29 cellular contexts compared by ENCODE assay signal in the genomic region with DNA sequence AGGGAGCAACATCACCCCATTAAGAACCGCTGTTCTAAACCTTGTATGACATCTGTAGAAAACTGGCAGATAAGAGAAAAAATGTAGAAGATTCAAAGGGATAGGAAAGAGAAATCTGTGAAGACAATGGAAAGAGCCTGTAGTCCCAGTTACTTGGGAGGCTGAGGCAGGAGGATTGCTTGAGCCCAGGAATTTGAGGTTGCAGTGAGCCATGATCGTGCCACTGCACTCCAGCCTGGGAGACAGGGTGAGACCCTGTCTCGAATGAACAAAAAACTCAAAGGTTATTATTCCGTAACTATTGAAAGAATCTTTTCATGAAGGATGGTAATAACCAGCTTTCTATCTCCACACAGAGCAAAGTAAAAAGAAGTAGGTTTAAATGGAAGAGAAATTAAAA. TPM values are rescaled to one million over a fixed set of nuclear protein-coding genes. Genes with fewer than 3 reads are reported as not detected.
"Had no signal": no experiment of that assay in that cellular context is flagged by ENCODE, and none has a peak within 500 bp of the region (broad histone marks: within the 10 kb centered on the region; RNA-seq: fewer than 3 reads in every experiment).

No MANE protein-coding gene starts in this region.

- H3K27ac Mint-ChIP-seq: activated CD4-positive, alpha-beta T cell treated with anti-CD3 and anti-CD28 coated beads for 36 hours; activated CD8-positive, alpha-beta T cell treated with anti-CD3 and anti-CD28 coated beads for 36 hours; activated naive CD8-positive, alpha-beta T cell treated with anti-CD3 and anti-CD28 coated beads, Interleukin-2, amount 10 ng/mL, durations not matched to agents 7 days and 5 days; activated T-cell treated with anti-CD3 and anti-CD28 coated beads, Interleukin-2, amount 50 U/mL, for 72 hours had no signal

- H3K27ac ChIP-seq: adrenal gland, KMS-11, Peyer's patch, RWPE1, WERI-Rb-1 had no signal

- H3K9me3 Mint-ChIP-seq: activated CD8-positive, alpha-beta T cell treated with anti-CD3 and anti-CD28 coated beads for 36 hours; activated naive CD8-positive, alpha-beta T cell treated with anti-CD3 and anti-CD28 coated beads, Interleukin-2, amount 10 ng/mL, durations not matched to agents 7 days and 5 days; activated T-cell treated with anti-CD3 and anti-CD28 coated beads, Interleukin-2, amount 50 U/mL, for 72 hours had no signal

- ATAC-seq: activated CD4-positive, alpha-beta T cell treated with anti-CD3 and anti-CD28 coated beads for 36 hours; activated CD8-positive, alpha-beta T cell treated with anti-CD3 and anti-CD28 coated beads for 36 hours; activated T-cell treated with anti-CD3 and anti-CD28 coated beads, Interleukin-2, amount 50 U/mL, for 72 hours had no signal

- H3K27me3 ChIP-seq: MG63, Peyer's patch, SJCRH30 had no signal

- H3K4me2 ChIP-seq: KMS-11, SK-N-SH had no signal

- H3K4me3 Mint-ChIP-seq: activated CD4-positive, alpha-beta T cell treated with anti-CD3 and anti-CD28 coated beads for 36 hours; activated CD8-positive, alpha-beta T cell treated with anti-CD3 and anti-CD28 coated beads for 36 hours; activated naive CD8-positive, alpha-beta T cell treated with anti-CD3 and anti-CD28 coated beads, Interleukin-2, amount 10 ng/mL, durations not matched to agents 7 days and 5 days; activated T-cell treated with anti-CD3 and anti-CD28 coated beads, Interleukin-2, amount 50 U/mL, for 72 hours had no signal

- H3K9me2 ChIP-seq: SK-N-SH had no signal

- H3K9me3 ChIP-seq: adrenal gland, breast epithelium, MG63, Peyer's patch, SJCRH30, SK-N-SH had no signal

- H3K4me1 ChIP-seq: breast epithelium, Peyer's patch had no signal

- H3K4me3 ChIP-seq: adrenal gland, breast epithelium, MG63, Peyer's patch had no signal

- H3K36me3 Mint-ChIP-seq: activated naive CD8-positive, alpha-beta T cell treated with anti-CD3 and anti-CD28 coated beads, Interleukin-2, amount 10 ng/mL, durations not matched to agents 7 days and 5 days had no signal

- H3K36me3 ChIP-seq: adrenal gland, breast epithelium, MG63, Peyer's patch, SJCRH30, WERI-Rb-1 had no signal

- DNase-seq: activated CD4-positive, alpha-beta T cell treated with anti-CD3 and anti-CD28 coated beads for 36 hours; activated CD4-positive, alpha-beta T cell treated with anti-CD3 and anti-CD28 coated beads, Interleukin-2, amount 50 U/mL, for 1 hour; activated CD8-positive, alpha-beta memory T cell treated with anti-CD3 and anti-CD28 coated beads, Interleukin-2, amount 50 U/mL, for 4 hours; activated CD8-positive, alpha-beta T cell treated with anti-CD3 and anti-CD28 coated beads for 36 hours; activated naive CD4-positive, alpha-beta T cell treated with anti-CD3 and anti-CD28 coated beads, Interleukin-2, amount 50 U/mL, for 16 hours; activated naive CD8-positive, alpha-beta T cell treated with anti-CD3 and anti-CD28 coated beads, Interleukin-2, amount 10 ng/mL, durations not matched to agents 7 days and 5 days; activated T-cell treated with anti-CD3 and anti-CD28 coated beads, Interleukin-2, amount 50 U/mL, for 72 hours; adrenal gland; anterior cingulate cortex; caudate nucleus; MG63; MV-4-11; NCI-H1092 treated with DMSO at 0.1 percent for 48 hours; NCI-H1417 treated with DMSO at 0.1 percent for 48 hours; NCI-H1694; NCI-H2029; NCI-H2107; NCI-H226; NCI-H526 treated with DMSO at 0.1 percent for 48 hours; NCI-H82; Peyer's patch; Right ventricle myocardium superior; SK-N-SH; T-helper 1 cell; WERI-Rb-1 had no signal

RNA-seq across cellular contexts. Expression of a gene that starts 1.6 kb away (rescaled TPM):
- total RNA-seq: activated CD4-positive, alpha-beta T cell treated with anti-CD3 and anti-CD28 coated beads for 36 hours; activated CD8-positive, alpha-beta T cell treated with anti-CD3 and anti-CD28 coated beads for 36 hours had no signal
